8 cellular contexts compared by ENCODE assay signal in the genomic region with DNA sequence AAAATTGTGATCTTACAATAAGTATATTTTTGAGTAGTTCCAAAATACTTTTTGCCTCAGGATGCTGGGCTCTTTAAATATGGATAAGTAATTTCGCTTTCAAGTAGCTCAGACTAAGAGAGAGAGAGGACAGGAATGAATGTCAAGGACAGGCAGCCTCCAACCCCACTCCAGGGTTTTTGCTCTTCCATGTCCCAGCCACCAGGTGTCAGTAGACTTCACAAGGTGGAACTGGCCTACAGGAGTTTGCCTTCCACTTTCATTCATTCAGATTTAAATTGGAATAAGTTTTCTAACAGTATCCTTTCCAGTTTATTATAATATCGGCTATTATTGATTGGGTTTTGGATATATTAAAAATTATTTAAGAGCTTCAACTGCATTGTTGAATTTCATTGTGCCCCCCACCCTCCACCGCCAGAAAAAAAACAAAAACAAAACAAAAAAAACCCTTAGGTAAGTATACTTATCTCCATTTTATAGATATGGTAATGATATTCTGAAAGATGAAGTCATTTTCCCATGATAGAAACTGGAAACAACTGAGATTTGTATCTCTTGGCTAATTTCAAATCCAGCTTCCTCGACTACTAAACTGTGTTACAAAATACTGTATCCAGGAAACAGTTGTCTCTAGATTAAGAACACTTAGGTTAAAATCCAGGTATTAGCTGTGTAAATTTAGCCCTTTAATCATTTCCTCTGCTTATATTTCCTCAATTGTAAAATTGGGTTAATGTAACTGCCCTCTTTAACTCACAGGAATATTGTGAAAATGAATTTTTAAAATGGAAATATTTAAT.
DNase-seq lines count a peak whose midpoint lies in the region; ATAC-seq, FAIRE-seq and TF ChIP-seq lines count a peak whose summit lies in the region.

No MANE protein-coding gene starts in this region.

- H3K27me3 ChIP-seq in BJ (ENCODE audit: control insufficient read depth, insufficient read depth, low read length): no peaks in the 10 kb centered on the region

- H3K4me3 ChIP-seq in BJ (ENCODE audit: low read depth, low read length): no peak overlapping the region
- no peak overlapping the region for H3K4me3 ChIP-seq in NB4 (ENCODE audit: low read depth, low read length)

- FAIRE-seq in GM18507 (lab: Jason Lieb, UNC) (peak; percentile 70), endometrium (lab: Jason Lieb, UNC) (peak; percentile 71)

- H3K4me3 Mint-ChIP-seq in mesothelial cell of epicardium: no peak overlapping the region
- H3K4me3 Mint-ChIP-seq in activated T-cell treated with anti-CD3 and anti-CD28 coated beads, Interleukin-2, amount 50 U/mL, for 24 hours: no peak overlapping the region

- DNase-seq in BJ (ENCODE audit: low read depth) (no peak), GM18507 (ENCODE audit: extremely low spot score, insufficient read length, low read depth) (peak; percentile 8), NB4 (ENCODE audit: low read depth) (peak; percentile 69), SK-N-DZ (ENCODE audit: low spot score) (peak; percentile 58), mesothelial cell of epicardium (ENCODE audit: low spot score in 2 of 2, unreplicated experiment in 2 of 2) (peak in 1 of 2 experiments; percentile 48)
- DNase-seq in activated T-cell treated with anti-CD3 and anti-CD28 coated beads, Interleukin-2, amount 50 U/mL, for 24 hours: no peak

- POLR2A ChIA-PET in BJ (lab: Charles Lee): no interaction called here

- no peaks in the 10 kb centered on the region for H3K9me3 Mint-ChIP-seq in mesothelial cell of epicardium
- no peaks in the 10 kb centered on the region for H3K9me3 Mint-ChIP-seq in activated T-cell treated with anti-CD3 and anti-CD28 coated beads, Interleukin-2, amount 50 U/mL, for 24 hours

- CTCF ChIA-PET in BJ (lab: Yijun Ruan, JAX): interaction anchor here (0.6 to 3.0 kb wide), 11 partner anchors 8 to 892 kb away, joined by 3 to 13 read pairs (median 3); no protein-coding TSS in a partner anchor

- no peaks in the 10 kb centered on the region for H3K36me3 ChIP-seq in BJ (ENCODE audit: control insufficient read depth, insufficient read depth, low read length)

- no peak for TF ChIP-seq POLR2A in NB4 (IDR thresholded peaks at IDR 0.05; ENCODE audit: extremely low read depth, insufficient read length)

- peak; percentile 92 for ATAC-seq in HG02840 (IDR thresholded peaks at IDR 0.05; ENCODE audit: low FRiP score, unreplicated experiment)

- peak; percentile 78 for TF ChIP-seq CTCF in BJ (IDR thresholded peaks at IDR 0.05; ENCODE audit: insufficient read depth, low read depth, low read length)
- TF ChIP-seq CTCF in NB4 (IDR thresholded peaks at IDR 0.05; ENCODE audit: low read depth, low read length): peak; percentile 88
- TF ChIP-seq CTCF in mesothelial cell of epicardium (IDR thresholded peaks at IDR 0.05; ENCODE audit: unreplicated experiment): peak; percentile 83

- no peaks in the 10 kb centered on the region for H3K36me3 Mint-ChIP-seq in mesothelial cell of epicardium
- no peaks in the 10 kb centered on the region for H3K36me3 Mint-ChIP-seq in activated T-cell treated with anti-CD3 and anti-CD28 coated beads, Interleukin-2, amount 50 U/mL, for 24 hours (ENCODE audit: low read depth)

- peaks cover 17% of the 10 kb centered on the region for H3K4me1 Mint-ChIP-seq in mesothelial cell of epicardium
- no peaks in the 10 kb centered on the region for H3K4me1 Mint-ChIP-seq in activated T-cell treated with anti-CD3 and anti-CD28 coated beads, Interleukin-2, amount 50 U/mL, for 24 hours (ENCODE audit: low read depth)

- no peaks in the 10 kb centered on the region for H3K27me3 Mint-ChIP-seq in mesothelial cell of epicardium (ENCODE audit: low read depth)
- H3K27me3 Mint-ChIP-seq in activated T-cell treated with anti-CD3 and anti-CD28 coated beads, Interleukin-2, amount 50 U/mL, for 24 hours: no peaks in the 10 kb centered on the region

- H3K27ac Mint-ChIP-seq in mesothelial cell of epicardium: no peak overlapping the region
- no peak overlapping the region for H3K27ac Mint-ChIP-seq in activated T-cell treated with anti-CD3 and anti-CD28 coated beads, Interleukin-2, amount 50 U/mL, for 24 hours

Comparison
In these comparisons a context has a peak if more than half of its experiments do, and no peak if none do; other contexts are left out.
1. DNase-seq: peak in GM18507 (single experiment), NB4 (single experiment) and SK-N-DZ (single experiment); none in BJ (single experiment) and activated T-cell treated with anti-CD3 and anti-CD28 coated beads, Interleukin-2, amount 50 U/mL, for 24 hours (single experiment).
2. Peak in every context shown above with its lines, with median percentiles within 50 percentile points of each other: CTCF ChIP-seq.